Comparison of ENCODE assay signal across 7 cellular contexts in genomic region chr15:52515343-52515742, GRCh38.
"Had no signal": no experiment of that assay in that cellular context is flagged by ENCODE, and none has a peak within 500 bp of the region (broad histone marks: within the 10 kb centered on the region; RNA-seq: fewer than 3 reads in every experiment).

No MANE protein-coding gene starts in this region.

- FAIRE-seq: G401.6, GM12878, GM12892, GM18507, GM19239 had no signal

- DNase-seq: GDM1, GF-D8 had no signal

- H3K4me3 ChIP-seq: GM12878 had no signal
